Comparison of ENCODE assay signal across 9 cellular contexts in genomic region chr15:44713006-44713966, GRCh38. TPM values are rescaled to one million over a fixed set of nuclear protein-coding genes. Genes with fewer than 3 reads are reported as not detected.
DNase-seq lines count a peak whose midpoint lies in the region; ATAC-seq lines count a peak whose summit lies in the region.
"Had no signal": no experiment of that assay in that cellular context is flagged by ENCODE, and none has a peak within 500 bp of the region (broad histone marks: within the 10 kb centered on the region; RNA-seq: fewer than 3 reads in every experiment).

No MANE protein-coding gene starts in this region.

- peak overlapping the region; percentile 95 for H3K4me3 ChIP-seq in MG63
- H3K4me3 ChIP-seq in thymus (ENCODE audit: low read length) = peak overlapping the region; percentile 100

- H3K4me3 Mint-ChIP-seq in activated T-helper 17 cell treated with anti-CD3 and anti-CD28 coated beads, Interleukin-2, amount 50 U/mL, for 72 hours = peak overlapping the region; percentile 89

- peaks cover 61% of the 10 kb centered on the region for H3K36me3 ChIP-seq in MG63
- peaks cover 34% of the 10 kb centered on the region for H3K36me3 ChIP-seq in thymus (ENCODE audit: control insufficient read depth, insufficient read depth)

- no peaks in the 10 kb centered on the region for H3K27me3 ChIP-seq in MG63
- H3K27me3 ChIP-seq in thymus (ENCODE audit: control insufficient read depth, insufficient read depth) = no peaks in the 10 kb centered on the region

- H3K9me3 ChIP-seq in MG63 (no peaks in the 10 kb centered on the region), thymus (ENCODE audit: control insufficient read depth) (no peaks in the 10 kb centered on the region)

- no peaks in the 10 kb centered on the region for H3K27me3 Mint-ChIP-seq in activated T-helper 17 cell treated with anti-CD3 and anti-CD28 coated beads, Interleukin-2, amount 50 U/mL, for 72 hours

- 31% methylated on average over 5 of the region's 5 CpGs for WGBS in thymus

- H3K27ac Mint-ChIP-seq in activated T-helper 17 cell treated with anti-CD3 and anti-CD28 coated beads, Interleukin-2, amount 50 U/mL, for 72 hours = peak overlapping the region; percentile 98

- peak; percentile 38 for DNase-seq in DMS 273 (lab: John Stamatoyannopoulos, UW; ENCODE audit: unreplicated experiment)
- no peak for DNase-seq in DMS 273 treated with DMSO at 0.1 percent for 48 hours (lab: John Stamatoyannopoulos, UW)
- DNase-seq in MG63 = no peak
- peak; percentile 46 for DNase-seq in kidney glomerular epithelial cell (lab: John Stamatoyannopoulos, UW)
- no peak for DNase-seq in ecto neural progenitor cell (ENCODE audit: low spot score)

- H3K9me3 Mint-ChIP-seq in activated T-helper 17 cell treated with anti-CD3 and anti-CD28 coated beads, Interleukin-2, amount 50 U/mL, for 72 hours = no peaks in the 10 kb centered on the region

- ATAC-seq in activated T-helper 17 cell treated with anti-CD3 and anti-CD28 coated beads, Interleukin-2, amount 50 U/mL, for 72 hours (replicated peaks) = no peak
- ATAC-seq in HG03135 (IDR thresholded peaks at IDR 0.05; ENCODE audit: unreplicated experiment) = no peak

- H3K36me3 Mint-ChIP-seq in activated T-helper 17 cell treated with anti-CD3 and anti-CD28 coated beads, Interleukin-2, amount 50 U/mL, for 72 hours (ENCODE audit: low read depth) = peaks cover 82% of the 10 kb centered on the region

- H3K4me1 ChIP-seq in thymus (ENCODE audit: control insufficient read depth, insufficient read depth, low read length) = peaks cover 21% of the 10 kb centered on the region

- H3K4me1 Mint-ChIP-seq in activated T-helper 17 cell treated with anti-CD3 and anti-CD28 coated beads, Interleukin-2, amount 50 U/mL, for 72 hours = peaks cover 38% of the 10 kb centered on the region

- H3K27ac ChIP-seq in thymus (ENCODE audit: low read depth) = peak overlapping the region; percentile 69
- H3K27ac ChIP-seq: 22Rv1 had no signal

RNA-seq across cellular contexts. Expression of gene B2M, which starts 2.0 kb away (rescaled TPM):
- total RNA-seq in MG63 (2014; rRNA removed; shearing (Covaris generic); ENCODE audit: low replicate concordance) = 2,823 and 3,000 TPM in 2 replicates
- 1,000 to 10,000 TPM; 4,659 to 6,253 TPM for total RNA-seq in activated T-helper 17 cell treated with anti-CD3 and anti-CD28 coated beads, Interleukin-2, amount 50 U/mL, for 72 hours
- 8,137 TPM for polyA plus RNA-seq in thymus

RNA-seq across cellular contexts. Expression of gene PATL2, which starts 2.2 kb away (rescaled TPM):
- not detected in 2 replicates for total RNA-seq in MG63 (2014; rRNA removed; shearing (Covaris generic); ENCODE audit: low replicate concordance)
- 10 to 100 TPM in 1 of 2 donors, 1 to 10 TPM in 1; 7.9 to 38.5 TPM for total RNA-seq in activated T-helper 17 cell treated with anti-CD3 and anti-CD28 coated beads, Interleukin-2, amount 50 U/mL, for 72 hours
- polyA plus RNA-seq in thymus = 25.8 TPM

RNA-seq across cellular contexts. Expression of gene TRIM69, which starts 23.0 kb away (rescaled TPM):
- total RNA-seq in MG63 (2014; rRNA removed; shearing (Covaris generic); ENCODE audit: low replicate concordance) = 7.8 and 8.9 TPM in 2 replicates
- total RNA-seq in activated T-helper 17 cell treated with anti-CD3 and anti-CD28 coated beads, Interleukin-2, amount 50 U/mL, for 72 hours = 100 to 1,000 TPM in 1 of 2 donors, 10 to 100 TPM in 1; 40.3 to 100 TPM
- 34.7 TPM for polyA plus RNA-seq in thymus

RNA-seq across cellular contexts. Expression of gene SPG11, which starts 49.8 kb away (rescaled TPM):
- total RNA-seq in MG63 (2014; rRNA removed; shearing (Covaris generic); ENCODE audit: low replicate concordance) = 27.7 and 74.7 TPM in 2 replicates
- total RNA-seq in activated T-helper 17 cell treated with anti-CD3 and anti-CD28 coated beads, Interleukin-2, amount 50 U/mL, for 72 hours = 10 to 100 TPM; 55.7 to 98.4 TPM
- polyA plus RNA-seq in thymus = 67.3 TPM

Comparison
In these comparisons a context has a peak if more than half of its experiments do, and no peak if none do; other contexts are left out.
1. DNase-seq: peak in DMS 273 (single experiment) and kidney glomerular epithelial cell (single experiment); none in DMS 273 treated with DMSO at 0.1 percent for 48 hours (single experiment), MG63 (single experiment) and ecto neural progenitor cell (single experiment).